In the genomic region with DNA sequence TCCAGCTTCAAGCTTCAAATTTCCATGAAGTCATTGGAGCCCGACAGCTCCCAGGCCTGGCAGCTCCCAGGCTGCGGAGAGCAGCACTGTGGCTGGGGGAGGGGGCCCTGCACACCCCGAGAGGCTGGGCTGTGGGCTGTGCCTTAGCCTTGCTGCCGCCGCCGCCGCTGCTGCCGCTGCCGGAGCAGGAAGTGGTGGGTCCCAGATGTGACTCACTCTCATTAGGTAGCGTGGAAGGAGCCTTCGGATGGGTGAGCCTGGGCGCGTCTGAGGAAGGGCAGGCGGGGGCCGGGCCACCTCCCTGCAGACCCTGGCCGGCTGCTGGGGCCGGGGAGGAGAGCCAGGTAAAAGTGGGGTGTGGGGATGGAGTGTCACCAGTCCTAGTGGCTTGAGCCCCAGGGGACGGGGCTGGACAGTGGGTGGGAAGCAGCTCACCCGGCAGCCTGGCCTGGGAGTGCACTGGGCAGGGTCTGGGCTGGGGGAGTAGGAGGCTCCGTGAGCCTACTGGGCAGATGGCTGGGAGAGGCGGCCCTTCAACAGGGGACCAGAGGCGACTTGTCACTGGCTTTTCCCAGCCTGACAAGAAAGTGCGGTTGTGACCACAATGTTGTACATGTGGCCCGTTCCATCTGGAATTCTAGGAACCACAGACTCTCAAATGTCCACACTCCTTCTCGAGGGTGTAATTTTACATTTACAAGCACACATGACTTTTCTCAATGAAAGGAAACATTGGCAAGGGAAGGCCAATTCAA, we compare ENCODE assay signal across 8 cellular contexts. TPM values are rescaled to one million over a fixed set of nuclear protein-coding genes. Genes with fewer than 3 reads are reported as not detected.
DNase-seq lines count a peak whose midpoint lies in the region; ATAC-seq and TF ChIP-seq lines count a peak whose summit lies in the region.

ADCY7 (plus strand) TSS at position 215 of the 755 bp plus-strand sequence. CDS start 21,629 bp downstream, outside the sequence.

- H4K8ac ChIP-seq in neuronal stem cell (ENCODE audit: low read depth, low read length): no peak within 1 kb of the TSS

- no peak within 1 kb of the TSS for H2BK120ac ChIP-seq in neuronal stem cell (ENCODE audit: low read depth, low read length)

- H2BK5ac ChIP-seq in neuronal stem cell (ENCODE audit: low read length): no peak within 1 kb of the TSS

- H3K23ac ChIP-seq in neuronal stem cell (ENCODE audit: low read depth, low read length, poor library complexity): peak within 1 kb of the TSS; percentile 60

- H3K9me3 ChIP-seq in esophagus muscularis mucosa (no peaks in the 10 kb centered on the region), neuronal stem cell (replicated peaks in 1 of 2; ENCODE audit: control insufficient read depth in 2 of 2, insufficient read depth in 1 of 2, low read depth in 1 of 2, low read length in 2 of 2) (no peaks in the 10 kb centered on the region), suprapubic skin (no peaks in the 10 kb centered on the region)

- H3K4me3 ChIP-seq in esophagus muscularis mucosa (peak within 1 kb of the TSS; percentile 38 to 51 (median 40)), neuronal stem cell (ENCODE audit: low read length in 2 of 2) (no peak within 1 kb of the TSS), suprapubic skin (peak within 1 kb of the TSS; percentile 35)

- 30% methylated on average over 25 of the region's 25 CpGs for WGBS in esophagus muscularis mucosa
- WGBS in neuronal stem cell (ENCODE audit: extremely low coverage in 2 of 2, insufficient read length in 2 of 2, insufficient replicate concordance in 1 of 2), 2 donors: no CpG with 5 or more reads among the region's 25 CpGs
- 17% methylated on average over 18 of the region's 25 CpGs for WGBS in suprapubic skin

- H3K27me3 ChIP-seq in esophagus muscularis mucosa (no peaks in the 10 kb centered on the region), neuronal stem cell (ENCODE audit: control insufficient read depth in 3 of 3, insufficient read depth in 3 of 3, low read depth in 1 of 3, low read length in 3 of 3) (peaks cover 0 to 3% (median 0%) of the 10 kb centered on the region in 3 experiments), suprapubic skin (no peaks in the 10 kb centered on the region)

- peak within 1 kb of the TSS; percentile 40 to 62 (median 52) for H3K27ac ChIP-seq in esophagus muscularis mucosa (replicated peaks in 1 of 4)
- no peak within 1 kb of the TSS for H3K27ac ChIP-seq in neuronal stem cell (replicated peaks; ENCODE audit: low read length)
- H3K27ac ChIP-seq in suprapubic skin: peak within 1 kb of the TSS; percentile 49

- peaks cover 3 to 29% (median 21%) of the 10 kb centered on the region in 4 donors for H3K4me1 ChIP-seq in esophagus muscularis mucosa
- peaks cover 4 to 5% of the 10 kb centered on the region in 2 donors for H3K4me1 ChIP-seq in neuronal stem cell (ENCODE audit: control insufficient read depth in 2 of 2, insufficient read depth in 1 of 2, low read depth in 1 of 2, low read length in 2 of 2)
- H3K4me1 ChIP-seq in suprapubic skin: peaks cover 23% of the 10 kb centered on the region

- no peak for TF ChIP-seq EP300 in esophagus muscularis mucosa (IDR thresholded peaks at IDR 0.05)
- no peak for TF ChIP-seq EP300 in suprapubic skin (IDR thresholded peaks at IDR 0.05)

- H3K36me3 ChIP-seq in esophagus muscularis mucosa (no peaks in the 10 kb centered on the region), neuronal stem cell (replicated peaks in 1 of 2; ENCODE audit: control insufficient read depth in 2 of 2, insufficient read depth in 2 of 2, low read length in 2 of 2) (no peaks in the 10 kb centered on the region), suprapubic skin (no peaks in the 10 kb centered on the region)

- H3K79me1 ChIP-seq in neuronal stem cell (ENCODE audit: low read depth, low read length): no peaks in the 10 kb centered on the region

- intact Hi-C loops in esophagus muscularis mucosa (cut with DNase I): no loop called here

- H2BK15ac ChIP-seq in neuronal stem cell (ENCODE audit: low read length): peak within 1 kb of the TSS; percentile 69

- TF ChIP-seq CTCF in esophagus muscularis mucosa (IDR thresholded peaks at IDR 0.05): no peak
- no peak for TF ChIP-seq CTCF in suprapubic skin (IDR thresholded peaks at IDR 0.05)

- H3K14ac ChIP-seq in neuronal stem cell (ENCODE audit: low read length): no peak within 1 kb of the TSS

- H3K9ac ChIP-seq in neuronal stem cell (ENCODE audit: low read depth, low read length, poor library complexity): peak within 1 kb of the TSS; percentile 61

- no peak within 1 kb of the TSS for H3K4me2 ChIP-seq in neuronal stem cell (ENCODE audit: insufficient read depth, low read length, poor library complexity, severe bottlenecking)

- no peak within 1 kb of the TSS for H3K4ac ChIP-seq in neuronal stem cell (ENCODE audit: low read length)

- H2AFZ ChIP-seq in neuronal stem cell (ENCODE audit: low read length): peak within 1 kb of the TSS; percentile 77

- peak within 1 kb of the TSS; percentile 82 for H2BK12ac ChIP-seq in neuronal stem cell (ENCODE audit: low read length)

- peak within 1 kb of the TSS; percentile 44 for H3K18ac ChIP-seq in neuronal stem cell (ENCODE audit: low read length)

- H2AK5ac ChIP-seq in neuronal stem cell (ENCODE audit: low read depth, low read length): peak within 1 kb of the TSS; percentile 72

- H4K91ac ChIP-seq in neuronal stem cell (ENCODE audit: low read depth, low read length, poor library complexity): no peak within 1 kb of the TSS

- ATAC-seq in GM18505 (IDR thresholded peaks at IDR 0.05; ENCODE audit: unreplicated experiment) (peak; percentile 79), HG02840 (IDR thresholded peaks at IDR 0.05; ENCODE audit: low FRiP score, unreplicated experiment) (peak; percentile 60)

- TF ChIP-seq POLR2A in GM18505 (IDR thresholded peaks at IDR 0.05; ENCODE audit: borderline replicate concordance, extremely low read depth, insufficient read depth, insufficient read length) (peak; percentile 79), esophagus muscularis mucosa (IDR thresholded peaks at IDR 0.05; ENCODE audit: low read depth) (no peak), suprapubic skin (IDR thresholded peaks at IDR 0.05) (peak in 1 of 2 donors; percentile 5)

- peak; percentile 5 for DNase-seq in NCI-H69 (lab: John Stamatoyannopoulos, UW)
- DNase-seq in activated CD8-positive, alpha-beta memory T cell treated with anti-CD3 and anti-CD28 coated beads, Interleukin-2, amount 50 U/mL, for 1 hour (ENCODE audit: extremely low read depth): peak; percentile 74
- no peak for DNase-seq in esophagus muscularis mucosa (ENCODE audit: extremely low spot score)
- DNase-seq in neuronal stem cell (ENCODE audit: low spot score): no peak
- peak in 1 of 2 donors; percentile 82 for DNase-seq in suprapubic skin (ENCODE audit: low spot score in 2 of 2)
- no peak for DNase-seq in midbrain (lab: John Stamatoyannopoulos, UW)

RNA-seq across cellular contexts. Expression of gene ADCY7, which starts in this region (rescaled TPM):
- total RNA-seq in esophagus muscularis mucosa: 10 to 100 TPM; 12.3 to 17.4 (median 15.6) TPM
- 3.6 TPM for polyA plus RNA-seq in neuronal stem cell (2013, experiment 1 of 2)
- polyA plus RNA-seq in neuronal stem cell (2013, experiment 2 of 2): 3.3 TPM
- total RNA-seq in suprapubic skin: 10 to 100 TPM; 15.0 to 23.3 (median 16.9) TPM

Comparison
In these comparisons a context has a peak if more than half of its experiments do, and no peak if none do; other contexts are left out.
1. DNase-seq: peak in NCI-H69 (single experiment) and activated CD8-positive, alpha-beta memory T cell treated with anti-CD3 and anti-CD28 coated beads, Interleukin-2, amount 50 U/mL, for 1 hour (single experiment); none in esophagus muscularis mucosa (single experiment), neuronal stem cell (single experiment) and midbrain (single experiment).
2. H3K4me3 ChIP-seq: peak in esophagus muscularis mucosa (4 of 4) and suprapubic skin (single experiment); none in neuronal stem cell (0 of 2).